9 cellular contexts compared by ENCODE assay signal in genomic region chr2:43402002-43402401, GRCh38.
DNase-seq lines count a peak whose midpoint lies in the region; ATAC-seq and TF ChIP-seq lines count a peak whose summit lies in the region.
"Had no signal": no experiment of that assay in that cellular context is flagged by ENCODE, and none has a peak within 500 bp of the region (broad histone marks: within the 10 kb centered on the region; RNA-seq: fewer than 3 reads in every experiment).

No MANE protein-coding gene starts in this region.

- H3K36me3 ChIP-seq in esophagus (ENCODE audit: control insufficient read depth in 2 of 2, insufficient read depth in 2 of 2, low read length in 1 of 2) (no peaks in the 10 kb centered on the region), heart left ventricle (peaks cover 0 to 11% (median 6%) of the 10 kb centered on the region in 9 donors)

- DNase-seq in NCI-H2196 (lab: John Stamatoyannopoulos, UW; ENCODE audit: unreplicated experiment) (no peak), GM19240 (ENCODE audit: insufficient read length, low spot score) (no peak), heart left ventricle (no peak)
- DNase-seq in activated CD8-positive, alpha-beta memory T cell treated with anti-CD3 and anti-CD28 coated beads, Interleukin-2, amount 50 U/mL, for 48 hours: no peak

- H3K27ac ChIP-seq in esophagus (ENCODE audit: low read depth in 2 of 2, low read length in 1 of 2) (peak overlapping the region; percentile 39 to 65), heart left ventricle (no peak overlapping the region)
- H3K27ac ChIP-seq: parathyroid adenoma had no signal

- TF ChIP-seq CTCF in heart left ventricle (IDR thresholded peaks at IDR 0.05): no peak

- H3K4me1 ChIP-seq in esophagus (ENCODE audit: control insufficient read depth in 2 of 2, insufficient read depth in 2 of 2, low read length in 1 of 2) (peaks cover 0 to 5% of the 10 kb centered on the region in 2 donors), heart left ventricle (peaks cover 0 to 42% (median 32%) of the 10 kb centered on the region in 12 donors)

- intact Hi-C loops in heart left ventricle (cut with DNase I): loop anchor here in 2 of 10 donors (5.0 to 10.0 kb wide), 2 partner anchors 57 to 75 kb away; no protein-coding TSS in a partner anchor

- WGBS in esophagus, 2 donors: 56 to 80% methylated on average over 5 of the region's 5 CpGs
- 79 to 88% (median 85%) methylated on average over 5 of the region's 5 CpGs for WGBS in heart left ventricle, 4 donors

- ATAC-seq in GM18502 (IDR thresholded peaks at IDR 0.05; ENCODE audit: poor library complexity, unreplicated experiment) (peak; percentile 93), GM19455 (IDR thresholded peaks at IDR 0.05; ENCODE audit: unreplicated experiment) (peak; percentile 89), HG03135 (IDR thresholded peaks at IDR 0.05; ENCODE audit: unreplicated experiment) (peak; percentile 86), heart left ventricle (no peak)

- TF ChIP-seq POLR2A in heart left ventricle (IDR thresholded peaks at IDR 0.05): no peak

- H3K9me3 ChIP-seq in esophagus (ENCODE audit: control insufficient read depth in 2 of 2, insufficient read depth in 1 of 2, low read depth in 1 of 2, low read length in 1 of 2) (no peaks in the 10 kb centered on the region), heart left ventricle (no peaks in the 10 kb centered on the region)

- H3K4me3 ChIP-seq in esophagus (ENCODE audit: low read depth in 1 of 2, low read length in 2 of 2) (no peak overlapping the region), heart left ventricle (no peak overlapping the region)

- H3K27me3 ChIP-seq in esophagus (ENCODE audit: control insufficient read depth in 1 of 2, insufficient read depth in 2 of 2, low read length in 2 of 2) (no peaks in the 10 kb centered on the region), heart left ventricle (no peaks in the 10 kb centered on the region)

Comparison
In these comparisons a context has a peak if more than half of its experiments do, and no peak if none do; other contexts are left out.
1. ATAC-seq: peak in GM18502 (single experiment), GM19455 (single experiment) and HG03135 (single experiment); none in heart left ventricle (0 of 4).
2. H3K27ac ChIP-seq: peak in esophagus (2 of 2); none in heart left ventricle (0 of 12).